Comparison of ENCODE assay signal across 10 cellular contexts in the genomic region with DNA sequence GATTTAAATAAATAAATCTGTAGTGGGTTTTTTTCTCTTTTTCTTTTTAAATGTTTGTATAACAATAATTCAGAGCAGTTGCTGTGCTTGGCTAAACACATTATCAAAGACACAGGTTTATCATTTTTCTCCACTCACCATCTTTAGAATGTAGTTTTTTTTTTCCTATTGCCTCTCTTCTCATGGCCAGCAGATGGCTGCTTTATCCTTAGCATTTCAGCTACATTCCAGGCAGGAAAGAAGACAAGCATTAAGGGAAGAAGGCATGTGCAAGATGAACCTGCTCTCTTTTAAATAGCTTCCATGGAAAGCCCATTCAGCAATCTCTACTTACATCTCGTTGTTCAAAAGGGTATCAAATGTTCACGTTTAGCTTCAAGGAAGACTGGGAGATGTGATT. TPM values are rescaled to one million over a fixed set of nuclear protein-coding genes. Genes with fewer than 3 reads are reported as not detected.
DNase-seq lines count a peak whose midpoint lies in the region; ATAC-seq and TF ChIP-seq lines count a peak whose summit lies in the region.
"Had no signal": no experiment of that assay in that cellular context is flagged by ENCODE, and none has a peak within 500 bp of the region (broad histone marks: within the 10 kb centered on the region; RNA-seq: fewer than 3 reads in every experiment).

No MANE protein-coding gene starts in this region.

- H3K4me3 Mint-ChIP-seq in natural killer cell, result no peak overlapping the region
- no peak overlapping the region for H3K4me3 Mint-ChIP-seq in natural killer cell treated with Interleukin-12 subunit alpha and Interleukin-12 subunit beta and Interleukin-15 and Interleukin-18, amount 100 ng/mL, for 72 hours

- H3K36me3 Mint-ChIP-seq in natural killer cell, result no peaks in the 10 kb centered on the region
- peaks cover 4% of the 10 kb centered on the region for H3K36me3 Mint-ChIP-seq in natural killer cell treated with Interleukin-12 subunit alpha and Interleukin-12 subunit beta and Interleukin-15 and Interleukin-18, amount 100 ng/mL, for 72 hours

- H3K4me1 Mint-ChIP-seq in natural killer cell, result peaks cover 60 to 62% of the 10 kb centered on the region in 2 donors
- H3K4me1 Mint-ChIP-seq in natural killer cell treated with Interleukin-12 subunit alpha and Interleukin-12 subunit beta and Interleukin-15 and Interleukin-18, amount 100 ng/mL, for 72 hours (ENCODE audit: low read depth in 2 of 2), result peaks cover 43 to 52% of the 10 kb centered on the region in 2 donors

- intact Hi-C loops in natural killer cell (cut with micrococcal nuclease), result no loop called here

- H3K27me3 Mint-ChIP-seq in natural killer cell (ENCODE audit: low read depth in 2 of 2), result no peaks in the 10 kb centered on the region
- H3K27me3 Mint-ChIP-seq in natural killer cell treated with Interleukin-12 subunit alpha and Interleukin-12 subunit beta and Interleukin-15 and Interleukin-18, amount 100 ng/mL, for 72 hours, result no peaks in the 10 kb centered on the region

- H3K27ac Mint-ChIP-seq in natural killer cell, result peak overlapping the region; percentile 5 to 45
- H3K27ac Mint-ChIP-seq in natural killer cell treated with Interleukin-12 subunit alpha and Interleukin-12 subunit beta and Interleukin-15 and Interleukin-18, amount 100 ng/mL, for 72 hours, result no peak overlapping the region

- no peak for ATAC-seq in natural killer cell
- no peak for ATAC-seq in natural killer cell treated with Interleukin-12 subunit alpha and Interleukin-12 subunit beta and Interleukin-15 and Interleukin-18, amount 100 ng/mL, for 72 hours
- peak; percentile 78 for ATAC-seq in SK-N-SH treated with all-trans-retinoic acid at 6 μM for 48 hours
- no peak for ATAC-seq in GM19324 (IDR thresholded peaks at IDR 0.05; ENCODE audit: low FRiP score, unreplicated experiment)
- ATAC-seq in GM19467 (IDR thresholded peaks at IDR 0.05; ENCODE audit: unreplicated experiment), result no peak

- H3K9me3 Mint-ChIP-seq in natural killer cell, result no peaks in the 10 kb centered on the region
- no peaks in the 10 kb centered on the region for H3K9me3 Mint-ChIP-seq in natural killer cell treated with Interleukin-12 subunit alpha and Interleukin-12 subunit beta and Interleukin-15 and Interleukin-18, amount 100 ng/mL, for 72 hours

- no peak for TF ChIP-seq CTCF in natural killer cell (IDR thresholded peaks at IDR 0.05)

- DNase-seq in natural killer cell (no peak), glomerular visceral epithelial cell (ENCODE audit: extremely low spot score) (peak; percentile 8), SHP77 (lab: John Stamatoyannopoulos, UW) (no peak)
- DNase-seq in natural killer cell treated with Interleukin-12 subunit alpha and Interleukin-12 subunit beta and Interleukin-15 and Interleukin-18, amount 100 ng/mL, for 72 hours (ENCODE audit: low spot score), result no peak
- no peak for DNase-seq in stimulated activated CD4-positive, alpha-beta T cell treated with anti-CD3 and anti-CD28 coated beads, Interleukin-4, amount 100 ng/mL, for 1 hour
- DNase-seq: Calu3, Kasumi-1 had no signal

TF ChIP-seq in SK-N-SH treated with all-trans-retinoic acid at 6 μM for 48 hours, 23 proteins besides CTCF, POLR2A, EP300 and RAD21 (continues in another document):
- TF ChIP-seq ARNTL (CRISPR knock-in tag; IDR thresholded peaks at IDR 0.05; ENCODE audit: borderline replicate concordance, low read depth) (no peak), ISL1 (CRISPR knock-in tag; IDR thresholded peaks at IDR 0.05) (no peak), PPARA (CRISPR knock-in tag; IDR thresholded peaks at IDR 0.05; ENCODE audit: borderline replicate concordance) (no peak), SNAI2 (CRISPR knock-in tag; IDR thresholded peaks at IDR 0.05) (no peak), CSDC2 (CRISPR knock-in tag; IDR thresholded peaks at IDR 0.05) (no peak), TOX (CRISPR knock-in tag; IDR thresholded peaks at IDR 0.05; ENCODE audit: borderline replicate concordance) (no peak), ZNF565 (CRISPR knock-in tag; conservative IDR thresholded peaks at IDR 0.05; ENCODE audit: low read depth) (no peak)
- TF ChIP-seq, protein P1, sequence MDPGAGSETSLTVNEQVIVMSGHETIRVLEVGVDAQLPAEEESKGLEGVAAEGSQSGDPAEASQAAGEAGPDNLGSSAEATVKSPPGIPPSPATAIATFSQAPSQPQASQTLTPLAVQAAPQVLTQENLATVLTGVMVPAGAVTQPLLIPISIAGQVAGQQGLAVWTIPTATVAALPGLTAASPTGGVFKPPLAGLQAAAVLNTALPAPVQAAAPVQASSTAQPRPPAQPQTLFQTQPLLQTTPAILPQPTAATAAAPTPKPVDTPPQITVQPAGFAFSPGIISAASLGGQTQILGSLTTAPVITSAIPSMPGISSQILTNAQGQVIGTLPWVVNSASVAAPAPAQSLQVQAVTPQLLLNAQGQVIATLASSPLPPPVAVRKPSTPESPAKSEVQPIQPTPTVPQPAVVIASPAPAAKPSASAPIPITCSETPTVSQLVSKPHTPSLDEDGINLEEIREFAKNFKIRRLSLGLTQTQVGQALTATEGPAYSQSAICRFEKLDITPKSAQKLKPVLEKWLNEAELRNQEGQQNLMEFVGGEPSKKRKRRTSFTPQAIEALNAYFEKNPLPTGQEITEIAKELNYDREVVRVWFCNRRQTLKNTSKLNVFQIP (CRISPR knock-in tag; IDR thresholded peaks at IDR 0.05; ENCODE audit: borderline replicate concordance, low read depth), result no peak
- TF ChIP-seq, protein P2, sequence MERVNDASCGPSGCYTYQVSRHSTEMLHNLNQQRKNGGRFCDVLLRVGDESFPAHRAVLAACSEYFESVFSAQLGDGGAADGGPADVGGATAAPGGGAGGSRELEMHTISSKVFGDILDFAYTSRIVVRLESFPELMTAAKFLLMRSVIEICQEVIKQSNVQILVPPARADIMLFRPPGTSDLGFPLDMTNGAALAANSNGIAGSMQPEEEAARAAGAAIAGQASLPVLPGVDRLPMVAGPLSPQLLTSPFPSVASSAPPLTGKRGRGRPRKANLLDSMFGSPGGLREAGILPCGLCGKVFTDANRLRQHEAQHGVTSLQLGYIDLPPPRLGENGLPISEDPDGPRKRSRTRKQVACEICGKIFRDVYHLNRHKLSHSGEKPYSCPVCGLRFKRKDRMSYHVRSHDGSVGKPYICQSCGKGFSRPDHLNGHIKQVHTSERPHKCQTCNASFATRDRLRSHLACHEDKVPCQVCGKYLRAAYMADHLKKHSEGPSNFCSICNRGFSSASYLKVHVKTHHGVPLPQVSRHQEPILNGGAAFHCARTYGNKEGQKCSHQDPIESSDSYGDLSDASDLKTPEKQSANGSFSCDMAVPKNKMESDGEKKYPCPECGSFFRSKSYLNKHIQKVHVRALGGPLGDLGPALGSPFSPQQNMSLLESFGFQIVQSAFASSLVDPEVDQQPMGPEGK (CRISPR knock-in tag; IDR thresholded peaks at IDR 0.05; ENCODE audit: borderline replicate concordance), result no peak
- TF ChIP-seq, protein P3, sequence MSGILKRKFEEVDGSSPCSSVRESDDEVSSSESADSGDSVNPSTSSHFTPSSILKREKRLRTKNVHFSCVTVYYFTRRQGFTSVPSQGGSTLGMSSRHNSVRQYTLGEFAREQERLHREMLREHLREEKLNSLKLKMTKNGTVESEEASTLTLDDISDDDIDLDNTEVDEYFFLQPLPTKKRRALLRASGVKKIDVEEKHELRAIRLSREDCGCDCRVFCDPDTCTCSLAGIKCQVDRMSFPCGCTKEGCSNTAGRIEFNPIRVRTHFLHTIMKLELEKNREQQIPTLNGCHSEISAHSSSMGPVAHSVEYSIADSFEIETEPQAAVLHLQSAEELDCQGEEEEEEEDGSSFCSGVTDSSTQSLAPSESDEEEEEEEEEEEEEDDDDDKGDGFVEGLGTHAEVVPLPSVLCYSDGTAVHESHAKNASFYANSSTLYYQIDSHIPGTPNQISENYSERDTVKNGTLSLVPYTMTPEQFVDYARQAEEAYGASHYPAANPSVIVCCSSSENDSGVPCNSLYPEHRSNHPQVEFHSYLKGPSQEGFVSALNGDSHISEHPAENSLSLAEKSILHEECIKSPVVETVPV (CRISPR knock-in tag; IDR thresholded peaks at IDR 0.05), result no peak
- TF ChIP-seq, protein P4, sequence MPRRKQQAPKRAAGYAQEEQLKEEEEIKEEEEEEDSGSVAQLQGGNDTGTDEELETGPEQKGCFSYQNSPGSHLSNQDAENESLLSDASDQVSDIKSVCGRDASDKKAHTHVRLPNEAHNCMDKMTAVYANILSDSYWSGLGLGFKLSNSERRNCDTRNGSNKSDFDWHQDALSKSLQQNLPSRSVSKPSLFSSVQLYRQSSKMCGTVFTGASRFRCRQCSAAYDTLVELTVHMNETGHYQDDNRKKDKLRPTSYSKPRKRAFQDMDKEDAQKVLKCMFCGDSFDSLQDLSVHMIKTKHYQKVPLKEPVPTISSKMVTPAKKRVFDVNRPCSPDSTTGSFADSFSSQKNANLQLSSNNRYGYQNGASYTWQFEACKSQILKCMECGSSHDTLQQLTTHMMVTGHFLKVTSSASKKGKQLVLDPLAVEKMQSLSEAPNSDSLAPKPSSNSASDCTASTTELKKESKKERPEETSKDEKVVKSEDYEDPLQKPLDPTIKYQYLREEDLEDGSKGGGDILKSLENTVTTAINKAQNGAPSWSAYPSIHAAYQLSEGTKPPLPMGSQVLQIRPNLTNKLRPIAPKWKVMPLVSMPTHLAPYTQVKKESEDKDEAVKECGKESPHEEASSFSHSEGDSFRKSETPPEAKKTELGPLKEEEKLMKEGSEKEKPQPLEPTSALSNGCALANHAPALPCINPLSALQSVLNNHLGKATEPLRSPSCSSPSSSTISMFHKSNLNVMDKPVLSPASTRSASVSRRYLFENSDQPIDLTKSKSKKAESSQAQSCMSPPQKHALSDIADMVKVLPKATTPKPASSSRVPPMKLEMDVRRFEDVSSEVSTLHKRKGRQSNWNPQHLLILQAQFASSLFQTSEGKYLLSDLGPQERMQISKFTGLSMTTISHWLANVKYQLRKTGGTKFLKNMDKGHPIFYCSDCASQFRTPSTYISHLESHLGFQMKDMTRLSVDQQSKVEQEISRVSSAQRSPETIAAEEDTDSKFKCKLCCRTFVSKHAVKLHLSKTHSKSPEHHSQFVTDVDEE (CRISPR knock-in tag; IDR thresholded peaks at IDR 0.05), result no peak
- TF ChIP-seq, protein P5, sequence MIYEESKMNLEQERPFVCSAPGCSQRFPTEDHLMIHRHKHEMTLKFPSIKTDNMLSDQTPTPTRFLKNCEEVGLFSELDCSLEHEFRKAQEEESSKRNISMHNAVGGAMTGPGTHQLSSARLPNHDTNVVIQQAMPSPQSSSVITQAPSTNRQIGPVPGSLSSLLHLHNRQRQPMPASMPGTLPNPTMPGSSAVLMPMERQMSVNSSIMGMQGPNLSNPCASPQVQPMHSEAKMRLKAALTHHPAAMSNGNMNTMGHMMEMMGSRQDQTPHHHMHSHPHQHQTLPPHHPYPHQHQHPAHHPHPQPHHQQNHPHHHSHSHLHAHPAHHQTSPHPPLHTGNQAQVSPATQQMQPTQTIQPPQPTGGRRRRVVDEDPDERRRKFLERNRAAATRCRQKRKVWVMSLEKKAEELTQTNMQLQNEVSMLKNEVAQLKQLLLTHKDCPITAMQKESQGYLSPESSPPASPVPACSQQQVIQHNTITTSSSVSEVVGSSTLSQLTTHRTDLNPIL (CRISPR knock-in tag; IDR thresholded peaks at IDR 0.05; ENCODE audit: low read depth), result no peak

RNA-seq across cellular contexts. Expression of a gene that starts 42.6 kb away (rescaled TPM):
- 100 to 1,000 TPM; 148 to 168 (median 165) TPM for total RNA-seq in natural killer cell
- 100 to 1,000 TPM in 1 of 2 donors, 10 to 100 TPM in 1; 80.6 to 133 TPM for total RNA-seq in natural killer cell treated with Interleukin-12 subunit alpha and Interleukin-12 subunit beta and Interleukin-15 and Interleukin-18, amount 100 ng/mL, for 72 hours
- total RNA-seq: Calu3 had no signal

Comparison
In these comparisons a context has a peak if more than half of its experiments do, and no peak if none do; other contexts are left out.
1. H3K27ac Mint-ChIP-seq: peak in natural killer cell (2 of 2); none in natural killer cell treated with Interleukin-12 subunit alpha and Interleukin-12 subunit beta and Interleukin-15 and Interleukin-18, amount 100 ng/mL, for 72 hours (0 of 2).